8 cellular contexts compared by ENCODE assay signal in the genomic region with DNA sequence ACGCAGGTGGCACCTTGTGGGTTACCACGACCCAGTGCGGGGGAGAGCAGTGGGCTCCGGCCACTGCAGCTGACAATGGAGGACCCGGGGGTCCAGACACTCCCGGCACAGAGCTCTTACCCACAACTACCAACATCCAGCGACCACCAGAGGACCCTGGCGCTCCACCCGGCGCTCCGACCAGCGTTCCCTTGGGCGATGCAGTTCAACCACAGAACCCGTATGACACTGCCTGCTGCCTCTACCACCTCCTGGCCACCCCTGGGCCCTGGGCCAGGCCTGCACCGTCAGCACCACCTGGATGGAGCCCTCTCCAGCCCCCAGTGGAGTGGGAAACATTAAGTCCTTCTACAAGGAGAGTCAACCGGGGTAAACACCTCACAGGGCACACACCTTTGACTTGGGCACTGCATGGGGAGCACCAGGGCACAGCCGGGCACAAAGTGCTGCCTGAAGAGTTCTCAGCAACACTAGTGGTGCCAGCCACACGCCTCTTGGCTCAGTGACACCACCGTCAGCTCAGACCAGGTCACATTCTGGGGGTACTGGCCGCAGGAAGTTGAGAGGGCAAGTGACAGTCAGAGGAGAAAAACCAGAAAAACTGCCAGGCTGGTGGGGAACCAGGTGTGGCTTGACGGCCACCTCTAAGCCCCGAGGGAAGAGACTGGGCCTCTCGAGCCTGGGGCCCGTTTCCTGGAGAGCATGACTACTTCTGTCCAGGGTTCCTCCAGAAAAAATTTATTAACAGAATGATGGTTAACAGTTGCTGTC. TPM values are rescaled to one million over a fixed set of nuclear protein-coding genes. Genes with fewer than 3 reads are reported as not detected.
DNase-seq lines count a peak whose midpoint lies in the region; ATAC-seq, FAIRE-seq and TF ChIP-seq lines count a peak whose summit lies in the region.

No MANE protein-coding gene starts in this region.

- peak overlapping the region; percentile 99 for H3K4me2 ChIP-seq in BLaER1
- peak overlapping the region; percentile 97 for H3K4me2 ChIP-seq in IMR-90 (ENCODE audit: low read depth, low read length)

- H2AK9ac ChIP-seq in IMR-90 (replicated peaks; ENCODE audit: low read depth, low read length, poor library complexity), result peak overlapping the region; percentile 100

- H4K91ac ChIP-seq in IMR-90 (ENCODE audit: insufficient read depth, low read depth, low read length), result peak overlapping the region; percentile 87

- peaks cover 8% of the 10 kb centered on the region for H3K9me3 ChIP-seq in BLaER1
- peaks cover 7% of the 10 kb centered on the region for H3K9me3 ChIP-seq in IMR-90 (ENCODE audit: control insufficient read depth, insufficient read depth, low read length)
- no peaks in the 10 kb centered on the region for H3K9me3 ChIP-seq in muscle layer of colon (ENCODE audit: low read length)

- H2BK20ac ChIP-seq in IMR-90 (ENCODE audit: low read depth, low read length), result no peak overlapping the region

- H2BK15ac ChIP-seq in IMR-90 (ENCODE audit: low read depth, low read length), result no peak overlapping the region

- intact Hi-C loops in IMR-90 (cut with micrococcal nuclease), result no loop called here

- BruUV-seq in IMR-90 (replicated peaks; lab: Mats Ljungman, UMichigan), result no TSS peak

- dilution Hi-C loops in IMR-90 (cut with HindIII; ENCODE audit: low sequenced_read_pairs, unreplicated experiment), result no loop called here

- peak overlapping the region; percentile 57; the same call in 1 of the 2 replicates for H3K56ac ChIP-seq in IMR-90 (ENCODE audit: extremely low read depth, insufficient read depth, low read length)

- H3K18ac ChIP-seq in IMR-90 (ENCODE audit: low read depth, low read length), result no peak overlapping the region

- 72% methylated on average over 7 of the region's 24 CpGs; no CpG with 5 or more reads in 1 of the 2 experiments for WGBS in IMR-90 (ENCODE audit: extremely low coverage in 2 of 2, insufficient read length in 1 of 2), 2 experiments

- peak overlapping the region; percentile 4 to 95; a peak in 2 of 4 replicates for H4K8ac ChIP-seq in IMR-90 (ENCODE audit: low read depth in 2 of 2, low read length in 2 of 2)

- H4K20me1 ChIP-seq in BLaER1, result peaks cover 67% of the 10 kb centered on the region
- H4K20me1 ChIP-seq in IMR-90 (ENCODE audit: insufficient read depth, low read length), result peaks cover 62% of the 10 kb centered on the region

- H3K9me1 ChIP-seq in IMR-90 (ENCODE audit: insufficient read depth, low read length), result peaks cover 34% of the 10 kb centered on the region

- peaks cover 17 to 64% of the 10 kb centered on the region in 2 experiments for H3K79me1 ChIP-seq in IMR-90 (ENCODE audit: low read depth in 1 of 2, low read length in 2 of 2)

- TF ChIP-seq RAD21 in IMR-90 (IDR thresholded peaks at IDR 0.05; ENCODE audit: low read length), result no peak

- H3K23ac ChIP-seq in IMR-90 (ENCODE audit: low read depth, low read length), result peak overlapping the region; percentile 35

- peak overlapping the region; percentile 98 for H3K4me3 ChIP-seq in BLaER1
- H3K4me3 ChIP-seq in IMR-90 (ENCODE audit: insufficient read depth, low read depth, low read length), result no peak overlapping the region
- H3K4me3 ChIP-seq in coronary artery, result peak overlapping the region; percentile 79
- peak overlapping the region in 1 of 2 donors; percentile 67 for H3K4me3 ChIP-seq in muscle layer of colon (ENCODE audit: low read depth in 1 of 2, low read length in 2 of 2)

- peak overlapping the region; percentile 92 for H2BK5ac ChIP-seq in IMR-90 (ENCODE audit: low read depth, low read length, poor library complexity, severe bottlenecking)

- no peak for TF ChIP-seq POLR2A in IMR-90 (IDR thresholded peaks at IDR 0.05; ENCODE audit: low read depth, low read length)

- no peak overlapping the region for H2AFZ ChIP-seq in IMR-90 (replicated peaks; ENCODE audit: low read length, poor library complexity)

- peak overlapping the region; percentile 96 for H3K14ac ChIP-seq in IMR-90 (replicated peaks; ENCODE audit: low read depth, low read length)

- peak overlapping the region; percentile 78; the same call in 1 of the 2 replicates for H2BK120ac ChIP-seq in IMR-90 (ENCODE audit: low read depth, low read length)

- in situ Hi-C loops in IMR-90 (cut with MboI; ENCODE audit: low sequenced_read_pairs), result no loop called here

- peak overlapping the region; percentile 99; the same call in 1 of the 2 replicates for H2AK5ac ChIP-seq in IMR-90 (ENCODE audit: low read depth, low read length)

- no peak for FAIRE-seq in RCC 7860 (lab: Jason Lieb, UNC)

- H3K27me3 ChIP-seq in BLaER1, result no peaks in the 10 kb centered on the region
- H3K27me3 ChIP-seq in IMR-90 (ENCODE audit: control insufficient read depth, insufficient read depth, low read length), result no peaks in the 10 kb centered on the region
- H3K27me3 ChIP-seq in muscle layer of colon (ENCODE audit: control insufficient read depth in 1 of 2, insufficient read depth in 2 of 2, low read length in 2 of 2), result no peaks in the 10 kb centered on the region

- peaks cover 40% of the 10 kb centered on the region for H3K36me3 ChIP-seq in BLaER1
- H3K36me3 ChIP-seq in IMR-90 (ENCODE audit: control insufficient read depth, insufficient read depth, low read length), result peaks cover 18% of the 10 kb centered on the region
- no peaks in the 10 kb centered on the region for H3K36me3 ChIP-seq in muscle layer of colon (ENCODE audit: insufficient read depth, low read length)

- ATAC-seq in IMR-90 (ENCODE audit: low read depth) (no peak), GM21786 (IDR thresholded peaks at IDR 0.05; ENCODE audit: unreplicated experiment) (no peak)

- H4K5ac ChIP-seq in IMR-90 (ENCODE audit: low read depth, low read length), result no peak overlapping the region

- TF ChIP-seq CTCF in IMR-90 (conservative IDR thresholded peaks at IDR 0.05; ENCODE audit: low read depth, low read length), result no peak
- no peak for TF ChIP-seq CTCF in coronary artery (IDR thresholded peaks at IDR 0.05)

- H3K27ac ChIP-seq in BLaER1 (peak overlapping the region; percentile 98), IMR-90 (ENCODE audit: insufficient read depth, low read length) (peak overlapping the region; percentile 97), coronary artery (peak overlapping the region; percentile 95 to 99), muscle layer of colon (ENCODE audit: low read depth, low read length) (peak overlapping the region; percentile 96)

- H3K4me1 ChIP-seq in BLaER1, result peaks cover 70% of the 10 kb centered on the region
- peaks cover 19% of the 10 kb centered on the region for H3K4me1 ChIP-seq in IMR-90 (ENCODE audit: control insufficient read depth, insufficient read depth, low read length)
- peaks cover 73% of the 10 kb centered on the region for H3K4me1 ChIP-seq in muscle layer of colon (ENCODE audit: insufficient read depth, low read length)

- CTCF ChIA-PET in IMR-90 (lab: Yijun Ruan, JAX), result interaction anchor here (0.9 kb wide), 1 partner anchor 49 kb away, joined by 3 read pairs; no protein-coding TSS in a partner anchor

- H3K4ac ChIP-seq in IMR-90 (ENCODE audit: low read depth, low read length), result peak overlapping the region; percentile 98

- H3K9ac ChIP-seq in BLaER1 (peak overlapping the region; percentile 99), IMR-90 (ENCODE audit: low read depth, low read length) (peak overlapping the region; percentile 98), muscle layer of colon (ENCODE audit: low read length) (peak overlapping the region; percentile 76)

- POLR2A ChIA-PET in IMR-90 (lab: Charles Lee; ENCODE audit: unreplicated experiment), result no interaction called here

- DNase-seq in IMR-90, result no peak
- DNase-seq in coronary artery (ENCODE audit: low spot score), result peak; percentile 73
- DNase-seq in amniotic stem cell (lab: John Stamatoyannopoulos, UW), result no peak
- no peak for DNase-seq in RCC 7860 (ENCODE audit: low spot score)
- no peak for DNase-seq in dermis blood vessel endothelial cell

TF ChIP-seq in IMR-90, 13 proteins besides CTCF, POLR2A, EP300 and RAD21 (continues in another document):
- TF ChIP-seq RCOR1 (IDR thresholded peaks at IDR 0.05; ENCODE audit: insufficient replicate concordance, low read length) (no peak), MXI1 (IDR thresholded peaks at IDR 0.05; ENCODE audit: borderline replicate concordance, low read depth, low read length) (no peak), CEBPB (IDR thresholded peaks at IDR 0.05; ENCODE audit: low read depth, low read length) (no peak), NFE2L2 (IDR thresholded peaks at IDR 0.05; ENCODE audit: low read depth, low read length) (no peak), SMC3 (IDR thresholded peaks at IDR 0.05; ENCODE audit: low read depth, low read length) (no peak), ELK1 (IDR thresholded peaks at IDR 0.05; ENCODE audit: borderline replicate concordance, low read depth, low read length) (no peak), CHD1 (IDR thresholded peaks at IDR 0.05; ENCODE audit: low read depth, low read length) (no peak), BHLHE40 (IDR thresholded peaks at IDR 0.05; ENCODE audit: low read depth, low read length) (no peak), RFX5 (IDR thresholded peaks at IDR 0.05; ENCODE audit: low read depth, low read length) (no peak)
- TF ChIP-seq, protein P1, sequence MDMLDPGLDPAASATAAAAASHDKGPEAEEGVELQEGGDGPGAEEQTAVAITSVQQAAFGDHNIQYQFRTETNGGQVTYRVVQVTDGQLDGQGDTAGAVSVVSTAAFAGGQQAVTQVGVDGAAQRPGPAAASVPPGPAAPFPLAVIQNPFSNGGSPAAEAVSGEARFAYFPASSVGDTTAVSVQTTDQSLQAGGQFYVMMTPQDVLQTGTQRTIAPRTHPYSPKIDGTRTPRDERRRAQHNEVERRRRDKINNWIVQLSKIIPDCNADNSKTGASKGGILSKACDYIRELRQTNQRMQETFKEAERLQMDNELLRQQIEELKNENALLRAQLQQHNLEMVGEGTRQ (IDR thresholded peaks at IDR 0.05; ENCODE audit: low read depth, low read length), result no peak

RNA-seq across cellular contexts. Expression of gene CTBP1, which starts 2.6 kb away (rescaled TPM):
- total RNA-seq in IMR-90 (2012; rRNA removed), result 147 TPM in 2 replicates
- 212 and 237 TPM in 2 replicates for polyA plus RNA-seq in IMR-90 (2012; rRNA removed)
- polyA plus RNA-seq in IMR-90 (2012; cell fraction: cytosol; rRNA removed), result 167 and 315 TPM in 2 replicates
- 377 and 892 TPM in 2 replicates for polyA plus RNA-seq in IMR-90 (2012; cell fraction: nucleus; rRNA removed; ENCODE audit: low replicate concordance)
- total RNA-seq in dermis blood vessel endothelial cell, result 268 and 424 TPM in 2 replicates

RNA-seq across cellular contexts. Expression of gene MAEA, which starts 43.4 kb away (rescaled TPM):
- total RNA-seq in IMR-90 (2012; rRNA removed), result 61.5 and 77.2 TPM in 2 replicates
- 108 and 120 TPM in 2 replicates for polyA plus RNA-seq in IMR-90 (2012; rRNA removed)
- polyA plus RNA-seq in IMR-90 (2012; cell fraction: cytosol; rRNA removed), result 108 and 119 TPM in 2 replicates
- polyA plus RNA-seq in IMR-90 (2012; cell fraction: nucleus; rRNA removed; ENCODE audit: low replicate concordance), result 179 and 309 TPM in 2 replicates
- 74.4 and 75.9 TPM in 2 replicates for total RNA-seq in dermis blood vessel endothelial cell
